In genomic region chr22:24076091-24076867, GRCh38 we compare ENCODE assay signal across 13 cellular contexts.
DNase-seq lines count a peak whose midpoint lies in the region; ATAC-seq, FAIRE-seq and TF ChIP-seq lines count a peak whose summit lies in the region.
"Had no signal": no experiment of that assay in that cellular context is flagged by ENCODE, and none has a peak within 500 bp of the region (broad histone marks: within the 10 kb centered on the region; RNA-seq: fewer than 3 reads in every experiment).

No MANE protein-coding gene starts in this region.

- H3K4me3 ChIP-seq in GM23248 (no peak overlapping the region), IMR-90 (ENCODE audit: insufficient read depth, low read depth, low read length) (no peak overlapping the region), sigmoid colon (no peak overlapping the region)
- H3K4me3 ChIP-seq: HAP-1, K562, SK-N-MC had no signal

- no peak overlapping the region for H2AK5ac ChIP-seq in IMR-90 (ENCODE audit: low read depth, low read length)

- H3K79me1 ChIP-seq in IMR-90 (ENCODE audit: low read depth in 1 of 2, low read length in 2 of 2), result no peaks in the 10 kb centered on the region; a peak in 1 of 4 replicates

- H4K5ac ChIP-seq in IMR-90 (ENCODE audit: low read depth, low read length), result no peak overlapping the region

- H3K56ac ChIP-seq in IMR-90 (ENCODE audit: extremely low read depth, insufficient read depth, low read length), result no peak overlapping the region

- H3K9me1 ChIP-seq in IMR-90 (ENCODE audit: insufficient read depth, low read length), result peaks cover 13% of the 10 kb centered on the region; the same call in 1 of the 2 replicates

- CTCF ChIA-PET in IMR-90 (lab: Yijun Ruan, JAX), result no interaction called here

- no peak overlapping the region for H3K27ac ChIP-seq in GM23248
- no peak overlapping the region for H3K27ac ChIP-seq in IMR-90 (ENCODE audit: insufficient read depth, low read length)
- H3K27ac ChIP-seq in epithelial cell of prostate, result peak overlapping the region; percentile 17
- H3K27ac ChIP-seq in sigmoid colon, result peak overlapping the region in 1 of 4 donors; percentile 62
- H3K27ac ChIP-seq: SK-N-MC had no signal

- WGBS in GM23248 (ENCODE audit: low coverage in 1 of 2, low lambda C conversion rate in 2 of 2, missing lambda C conversion rate in 2 of 2), 2 experiments, result 81 to 82% methylated on average over 13 of the region's 13 CpGs
- 65% methylated on average over 3 of the region's 13 CpGs; no CpG with 5 or more reads in 1 of the 2 experiments for WGBS in IMR-90 (ENCODE audit: extremely low coverage in 2 of 2, insufficient read length in 1 of 2), 2 experiments
- WGBS in sigmoid colon, 2 donors, result 89 to 91% methylated on average over 13 of the region's 13 CpGs

- TF ChIP-seq POLR2A in IMR-90 (IDR thresholded peaks at IDR 0.05; ENCODE audit: low read depth, low read length) (no peak), sigmoid colon (IDR thresholded peaks at IDR 0.05) (no peak), GM12891 (IDR thresholded peaks at IDR 0.05; ENCODE audit: low read depth, low read length) (no peak)

- H3K9me3 ChIP-seq in GM23248 (ENCODE audit: low read depth), result no peaks in the 10 kb centered on the region
- no peaks in the 10 kb centered on the region for H3K9me3 ChIP-seq in IMR-90 (ENCODE audit: control insufficient read depth, insufficient read depth, low read length)
- H3K9me3 ChIP-seq in sigmoid colon, result no peaks in the 10 kb centered on the region
- H3K9me3 ChIP-seq: HAP-1 had no signal

- H3K4ac ChIP-seq in IMR-90 (ENCODE audit: low read depth, low read length), result no peak overlapping the region

- dilution Hi-C loops in IMR-90 (cut with HindIII; ENCODE audit: low sequenced_read_pairs, unreplicated experiment), result no loop called here

- intact Hi-C loops in IMR-90 (cut with micrococcal nuclease), result no loop called here
- intact Hi-C loops in sigmoid colon (cut with DNase I), result no loop called here

- H2BK120ac ChIP-seq in IMR-90 (ENCODE audit: low read depth, low read length), result no peak overlapping the region

- H3F3A ChIP-seq in GM23248 (ENCODE audit: insufficient read depth), result no peaks in the 10 kb centered on the region

- TF ChIP-seq CTCF in IMR-90 (conservative IDR thresholded peaks at IDR 0.05; ENCODE audit: low read depth, low read length) (no peak), sigmoid colon (IDR thresholded peaks at IDR 0.05) (no peak)

- H3K27me3 ChIP-seq in GM23248 (replicated peaks; ENCODE audit: insufficient read depth) (no peaks in the 10 kb centered on the region), IMR-90 (ENCODE audit: control insufficient read depth, insufficient read depth, low read length) (no peaks in the 10 kb centered on the region), sigmoid colon (no peaks in the 10 kb centered on the region)

- in situ Hi-C loops in GM23248 (cut with MboI) (no loop called here), IMR-90 (cut with MboI; ENCODE audit: low sequenced_read_pairs) (no loop called here)

- POLR2A ChIA-PET in IMR-90 (lab: Charles Lee; ENCODE audit: unreplicated experiment), result interaction anchor here (0.6 kb wide), 1 partner anchor 14 kb away, joined by 7 read pairs; no protein-coding TSS in a partner anchor

- no peaks in the 10 kb centered on the region for H3K9me2 ChIP-seq in GM23248 (ENCODE audit: insufficient read depth)

- no peak for TF ChIP-seq EP300 in sigmoid colon (IDR thresholded peaks at IDR 0.05)

- H2BK15ac ChIP-seq in IMR-90 (ENCODE audit: low read depth, low read length), result no peak overlapping the region

- H3K4me1 ChIP-seq in GM23248 (ENCODE audit: insufficient read depth), result no peaks in the 10 kb centered on the region; the same call in 1 of the 2 replicates
- no peaks in the 10 kb centered on the region for H3K4me1 ChIP-seq in IMR-90 (ENCODE audit: control insufficient read depth, insufficient read depth, low read length)
- peaks cover 0 to 15% (median 10%) of the 10 kb centered on the region in 4 donors for H3K4me1 ChIP-seq in sigmoid colon
- H3K4me1 ChIP-seq: HAP-1 had no signal

- no peak for ATAC-seq in IMR-90 (ENCODE audit: low read depth)
- ATAC-seq: K562 had no signal

- no TSS peak for BruUV-seq in IMR-90 (replicated peaks; lab: Mats Ljungman, UMichigan)

- no peak for TF ChIP-seq RAD21 in IMR-90 (IDR thresholded peaks at IDR 0.05; ENCODE audit: low read length)

- no peak overlapping the region for H3K23ac ChIP-seq in IMR-90 (ENCODE audit: low read depth, low read length)

- H3K4me2 ChIP-seq in GM23248 (ENCODE audit: unreplicated experiment) (no peak overlapping the region), IMR-90 (ENCODE audit: low read depth, low read length) (no peak overlapping the region)

- no peak overlapping the region for H2BK20ac ChIP-seq in IMR-90 (ENCODE audit: low read depth, low read length)

- DNase-seq in GM23248 (peak; percentile 61), IMR-90 (peak; percentile 23), epithelial cell of prostate (ENCODE audit: low read depth, low spot score) (no peak), sigmoid colon (peak; percentile 35), Ammon's horn (ENCODE audit: low spot score) (no peak), NCI-H2107 (lab: John Stamatoyannopoulos, UW) (no peak), GM12891 (ENCODE audit: insufficient read length, low spot score) (no peak)
- DNase-seq: NCI-H1436 treated with DMSO at 0.1 percent for 48 hours, NCI-H446 had no signal

- H4K20me1 ChIP-seq in GM23248 (ENCODE audit: insufficient read depth) (no peaks in the 10 kb centered on the region), IMR-90 (ENCODE audit: insufficient read depth, low read length) (no peaks in the 10 kb centered on the region)

- H3K14ac ChIP-seq in IMR-90 (replicated peaks; ENCODE audit: low read depth, low read length), result no peak overlapping the region

- no peak overlapping the region for H3K18ac ChIP-seq in IMR-90 (ENCODE audit: low read depth, low read length)

- FAIRE-seq in GM12891 (lab: Jason Lieb, UNC), result no peak
- FAIRE-seq: HTR-8/SVneo, K562 had no signal

- no peak overlapping the region for H2BK5ac ChIP-seq in IMR-90 (ENCODE audit: low read depth, low read length, poor library complexity, severe bottlenecking)

- H3K36me3 ChIP-seq in GM23248 (ENCODE audit: low read depth) (peaks cover 18% of the 10 kb centered on the region), IMR-90 (ENCODE audit: control insufficient read depth, insufficient read depth, low read length) (peaks cover 30% of the 10 kb centered on the region), sigmoid colon (peaks cover 0 to 59% (median 18%) of the 10 kb centered on the region in 4 donors)

- no peak overlapping the region for H2AK9ac ChIP-seq in IMR-90 (replicated peaks; ENCODE audit: low read depth, low read length, poor library complexity)

- H2AFZ ChIP-seq in GM23248 (no peak overlapping the region), IMR-90 (replicated peaks; ENCODE audit: low read length, poor library complexity) (no peak overlapping the region)

- H3K9ac ChIP-seq in GM23248, result no peak overlapping the region
- no peak overlapping the region for H3K9ac ChIP-seq in IMR-90 (ENCODE audit: low read depth, low read length)

- no peak overlapping the region for H4K8ac ChIP-seq in IMR-90 (ENCODE audit: low read depth in 2 of 2, low read length in 2 of 2)

- no peak overlapping the region for H4K91ac ChIP-seq in IMR-90 (ENCODE audit: insufficient read depth, low read depth, low read length)

- no peaks in the 10 kb centered on the region for H3K79me2 ChIP-seq in GM23248 (ENCODE audit: insufficient read depth)

TF ChIP-seq in IMR-90, 13 proteins besides CTCF, POLR2A, EP300 and RAD21:
- TF ChIP-seq, protein P1, sequence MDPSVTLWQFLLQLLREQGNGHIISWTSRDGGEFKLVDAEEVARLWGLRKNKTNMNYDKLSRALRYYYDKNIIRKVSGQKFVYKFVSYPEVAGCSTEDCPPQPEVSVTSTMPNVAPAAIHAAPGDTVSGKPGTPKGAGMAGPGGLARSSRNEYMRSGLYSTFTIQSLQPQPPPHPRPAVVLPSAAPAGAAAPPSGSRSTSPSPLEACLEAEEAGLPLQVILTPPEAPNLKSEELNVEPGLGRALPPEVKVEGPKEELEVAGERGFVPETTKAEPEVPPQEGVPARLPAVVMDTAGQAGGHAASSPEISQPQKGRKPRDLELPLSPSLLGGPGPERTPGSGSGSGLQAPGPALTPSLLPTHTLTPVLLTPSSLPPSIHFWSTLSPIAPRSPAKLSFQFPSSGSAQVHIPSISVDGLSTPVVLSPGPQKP (IDR thresholded peaks at IDR 0.05; ENCODE audit: borderline replicate concordance, low read depth, low read length), result no peak
- no peak for TF ChIP-seq RCOR1 (IDR thresholded peaks at IDR 0.05; ENCODE audit: insufficient replicate concordance, low read length)
- no peak for TF ChIP-seq CEBPB (IDR thresholded peaks at IDR 0.05; ENCODE audit: low read depth, low read length)
- TF ChIP-seq MAZ (IDR thresholded peaks at IDR 0.05; ENCODE audit: borderline replicate concordance, low read depth, low read length), result no peak
- no peak for TF ChIP-seq MAFK (IDR thresholded peaks at IDR 0.05; ENCODE audit: low read depth, low read length)

TF ChIP-seq in GM12891, 5 proteins besides CTCF, POLR2A, EP300 and RAD21:
- TF ChIP-seq SPI1 (IDR thresholded peaks at IDR 0.05; ENCODE audit: low read depth, low read length), result no peak
- TF ChIP-seq POLR2AphosphoS5 (IDR thresholded peaks at IDR 0.05; ENCODE audit: low read depth, low read length), result no peak
- no peak for TF ChIP-seq PAX5 (IDR thresholded peaks at IDR 0.05; ENCODE audit: insufficient read depth, low read length, severe bottlenecking)
- TF ChIP-seq TAF1 (IDR thresholded peaks at IDR 0.05; ENCODE audit: low read depth, low read length), result no peak
- no peak for TF ChIP-seq POU2F2 (IDR thresholded peaks at IDR 0.05; ENCODE audit: low read depth, low read length)
TF ChIP-seq in GM12891: peak in this region for 0.

Comparison
In these comparisons a context has a peak if more than half of its experiments do, and no peak if none do; other contexts are left out.
1. DNase-seq: peak in GM23248 (single experiment), IMR-90 (single experiment) and sigmoid colon (single experiment); none in epithelial cell of prostate (single experiment), Ammon's horn (single experiment), NCI-H2107 (single experiment) and GM12891 (single experiment).